In genomic region chr6:144321839-144322591, GRCh38 we compare ENCODE assay signal across 12 cellular contexts. TPM values are rescaled to one million over a fixed set of nuclear protein-coding genes. Genes with fewer than 3 reads are reported as not detected.
DNase-seq lines count a peak whose midpoint lies in the region; ATAC-seq and TF ChIP-seq lines count a peak whose summit lies in the region.
"Had no signal": no experiment of that assay in that cellular context is flagged by ENCODE, and none has a peak within 500 bp of the region (broad histone marks: within the 10 kb centered on the region; RNA-seq: fewer than 3 reads in every experiment).

No MANE protein-coding gene starts in this region.

- H3K4me3 ChIP-seq in cardiac fibroblast (replicated peaks in 1 of 2; ENCODE audit: low read depth in 2 of 2, low read length in 2 of 2) = no peak overlapping the region
- H3K4me3 ChIP-seq: right atrium auricular region had no signal

- TF ChIP-seq CTCF in cardiac fibroblast (IDR thresholded peaks at IDR 0.05; ENCODE audit: low read depth, low read length) (peak; percentile 18), nephron progenitor cell (IDR thresholded peaks at IDR 0.05) (no peak)

- peak; percentile 79 for DNase-seq in AG20443 (ENCODE audit: low spot score)
- peak; percentile 34 for DNase-seq in HT1080 (ENCODE audit: low read depth)
- DNase-seq in cardiac fibroblast (ENCODE audit: low read depth in 2 of 2) = peak in 1 of 2 donors; percentile 70
- DNase-seq in nephron progenitor cell = no peak
- no peak for DNase-seq in NCI-H2171 (lab: John Stamatoyannopoulos, UW)
- DNase-seq in SIG-M5 treated with dmso at 0.1 percent for 504 hours (lab: John Stamatoyannopoulos, UW; ENCODE audit: unreplicated experiment) = no peak
- DNase-seq: midbrain, NCI-H1092 treated with DMSO at 0.1 percent for 48 hours, T-helper 2 cell had no signal

- H3K27ac Mint-ChIP-seq in nephron progenitor cell = peak overlapping the region; percentile 53

- no peak for ATAC-seq in HG03196 (IDR thresholded peaks at IDR 0.05; ENCODE audit: unreplicated experiment)
- ATAC-seq in esophagus mucosa = no peak

- H3K9me3 Mint-ChIP-seq in nephron progenitor cell = peaks cover 8% of the 10 kb centered on the region

- H3K27me3 Mint-ChIP-seq in nephron progenitor cell (ENCODE audit: low read depth, poor library complexity) = no peaks in the 10 kb centered on the region

- peaks cover 24% of the 10 kb centered on the region for H3K36me3 Mint-ChIP-seq in nephron progenitor cell (ENCODE audit: low read depth)

- no peak overlapping the region for H3K4me3 Mint-ChIP-seq in nephron progenitor cell

- H3K4me1 Mint-ChIP-seq in nephron progenitor cell = peaks cover 30% of the 10 kb centered on the region

RNA-seq across cellular contexts. Expression of gene UTRN, which starts 36.9 kb away (rescaled TPM):
- 26.0 and 34.3 TPM in 2 replicates for total RNA-seq in HT1080 (2014; rRNA removed; shearing (Covaris generic))
- polyA plus RNA-seq in HT1080 (2015; cell fraction: cytosol; rRNA removed) = 8.1 and 10.1 TPM in 2 replicates
- polyA plus RNA-seq in HT1080 (2015; cell fraction: nucleus; rRNA removed) = 74.9 and 82.3 TPM in 2 replicates
- total RNA-seq in esophagus mucosa = 44.0 TPM

Comparison
In these comparisons a context has a peak if more than half of its experiments do, and no peak if none do; other contexts are left out.
1. DNase-seq: peak in AG20443 (single experiment) and HT1080 (single experiment); none in nephron progenitor cell (single experiment), NCI-H2171 (single experiment) and SIG-M5 treated with dmso at 0.1 percent for 504 hours (single experiment).